Comparison of ENCODE assay signal across 10 cellular contexts in genomic region chr22:42282943-42283287, GRCh38. TPM values are rescaled to one million over a fixed set of nuclear protein-coding genes. Genes with fewer than 3 reads are reported as not detected.
DNase-seq lines count a peak whose midpoint lies in the region; ATAC-seq and TF ChIP-seq lines count a peak whose summit lies in the region.
"Had no signal": no experiment of that assay in that cellular context is flagged by ENCODE, and none has a peak within 500 bp of the region (broad histone marks: within the 10 kb centered on the region; RNA-seq: fewer than 3 reads in every experiment).

No MANE protein-coding gene starts in this region.

- no peak for TF ChIP-seq CTCF in neural progenitor cell (IDR thresholded peaks at IDR 0.05)

- peaks cover 62% of the 10 kb centered on the region for H3K27me3 ChIP-seq in ectodermal cell (ENCODE audit: control insufficient read depth, insufficient read depth, low read length, poor library complexity, severe bottlenecking)
- H3K27me3 ChIP-seq in neural progenitor cell, result peaks cover 95% of the 10 kb centered on the region

- peaks cover 34% of the 10 kb centered on the region for H3F3A ChIP-seq in neural progenitor cell (ENCODE audit: low read depth)

- H3K9me3 ChIP-seq in ectodermal cell (ENCODE audit: control insufficient read depth, low read length) (no peaks in the 10 kb centered on the region), neural progenitor cell (ENCODE audit: low read depth) (no peaks in the 10 kb centered on the region)

- peak overlapping the region; percentile 94 for H3K4me2 ChIP-seq in neural progenitor cell
- H3K4me2 ChIP-seq: KMS-11 had no signal

- WGBS in ectodermal cell, 2 experiments, result 1 to 2% methylated on average over 14 of the region's 14 CpGs

- peaks cover 28% of the 10 kb centered on the region for H3K4me1 Mint-ChIP-seq in stimulated activated naive CD8-positive, alpha-beta T cell treated with anti-CD3 and anti-CD28 coated beads, Interleukin-15, Interleukin-2, amounts not matched to agents 100 ng/mL and 50 ng/mL, for 24 hours (ENCODE audit: low read depth)
- H3K4me1 Mint-ChIP-seq in neural progenitor cell, result peaks cover 57% of the 10 kb centered on the region
- peaks cover 23% of the 10 kb centered on the region for H3K4me1 Mint-ChIP-seq in activated T-helper 2 cell treated with anti-CD3 and anti-CD28 coated beads, Interferon-gamma antibody, Interleukin-2, Interleukin-4, amounts not matched to agents 10 μg/mL and 5 μg/mL and 100 μg/mL, durations not matched to agents 14 hours and 24 hours and 36 hours (ENCODE audit: low read depth)

- no peak for ATAC-seq in stimulated activated naive CD8-positive, alpha-beta T cell treated with anti-CD3 and anti-CD28 coated beads, Interleukin-15, Interleukin-2, amounts not matched to agents 100 U/mL and 50 U/mL, for 24 hours
- no peak for ATAC-seq in GM21526 (IDR thresholded peaks at IDR 0.05; ENCODE audit: low FRiP score, unreplicated experiment)

- H3K36me3 Mint-ChIP-seq in stimulated activated naive CD8-positive, alpha-beta T cell treated with anti-CD3 and anti-CD28 coated beads, Interleukin-15, Interleukin-2, amounts not matched to agents 100 ng/mL and 50 ng/mL, for 24 hours (ENCODE audit: low read depth), result no peaks in the 10 kb centered on the region
- H3K36me3 Mint-ChIP-seq in neural progenitor cell, result no peaks in the 10 kb centered on the region
- H3K36me3 Mint-ChIP-seq in activated T-helper 2 cell treated with anti-CD3 and anti-CD28 coated beads, Interferon-gamma antibody, Interleukin-2, Interleukin-4, amounts not matched to agents 10 μg/mL and 5 μg/mL and 100 μg/mL, durations not matched to agents 14 hours and 24 hours and 36 hours (ENCODE audit: low read depth), result no peaks in the 10 kb centered on the region

- no peaks in the 10 kb centered on the region for H3K9me3 Mint-ChIP-seq in stimulated activated naive CD8-positive, alpha-beta T cell treated with anti-CD3 and anti-CD28 coated beads, Interleukin-15, Interleukin-2, amounts not matched to agents 100 ng/mL and 50 ng/mL, for 24 hours
- no peaks in the 10 kb centered on the region for H3K9me3 Mint-ChIP-seq in neural progenitor cell
- no peaks in the 10 kb centered on the region for H3K9me3 Mint-ChIP-seq in activated T-helper 2 cell treated with anti-CD3 and anti-CD28 coated beads, Interferon-gamma antibody, Interleukin-2, Interleukin-4, amounts not matched to agents 10 μg/mL and 5 μg/mL and 100 μg/mL, durations not matched to agents 14 hours and 24 hours and 36 hours

- no peak overlapping the region for H3K9ac ChIP-seq in neural progenitor cell
- H3K9ac ChIP-seq: KMS-11 had no signal

- H3K4me1 ChIP-seq in ectodermal cell (ENCODE audit: control insufficient read depth, insufficient read depth, low read length) (peaks cover 19% of the 10 kb centered on the region), neural progenitor cell (peaks cover 29% of the 10 kb centered on the region)

- no peaks in the 10 kb centered on the region for H3K79me2 ChIP-seq in neural progenitor cell (ENCODE audit: low read depth)

- peaks cover 10% of the 10 kb centered on the region for H3K27me3 Mint-ChIP-seq in stimulated activated naive CD8-positive, alpha-beta T cell treated with anti-CD3 and anti-CD28 coated beads, Interleukin-15, Interleukin-2, amounts not matched to agents 100 ng/mL and 50 ng/mL, for 24 hours
- H3K27me3 Mint-ChIP-seq in neural progenitor cell (ENCODE audit: insufficient read depth, low read depth), result peaks cover 33% of the 10 kb centered on the region
- peaks cover 18% of the 10 kb centered on the region for H3K27me3 Mint-ChIP-seq in activated T-helper 2 cell treated with anti-CD3 and anti-CD28 coated beads, Interferon-gamma antibody, Interleukin-2, Interleukin-4, amounts not matched to agents 10 μg/mL and 5 μg/mL and 100 μg/mL, durations not matched to agents 14 hours and 24 hours and 36 hours (ENCODE audit: low read depth)

- no peak for DNase-seq in stimulated activated naive CD8-positive, alpha-beta T cell treated with anti-CD3 and anti-CD28 coated beads, Interleukin-15, Interleukin-2, amounts not matched to agents 100 U/mL and 50 U/mL, for 24 hours
- DNase-seq in neural progenitor cell (ENCODE audit: low spot score) (peak; percentile 83), SIG-M5 treated with dmso at 0.1 percent for 504 hours (lab: John Stamatoyannopoulos, UW; ENCODE audit: unreplicated experiment) (no peak), cerebellar cortex (ENCODE audit: low spot score) (no peak)
- no peak for DNase-seq in activated T-helper 2 cell treated with anti-CD3 and anti-CD28 coated beads, Interferon-gamma antibody, Interleukin-2, Interleukin-4, amounts not matched to agents 10 μg/mL and 5 μg/mL and 100 μg/mL, durations not matched to agents 14 hours and 24 hours and 36 hours (ENCODE audit: low spot score)
- DNase-seq: Calu3 had no signal

- H3K4me3 Mint-ChIP-seq in stimulated activated naive CD8-positive, alpha-beta T cell treated with anti-CD3 and anti-CD28 coated beads, Interleukin-15, Interleukin-2, amounts not matched to agents 100 ng/mL and 50 ng/mL, for 24 hours, result peak overlapping the region; percentile 24
- peak overlapping the region; percentile 84 for H3K4me3 Mint-ChIP-seq in neural progenitor cell
- H3K4me3 Mint-ChIP-seq in activated T-helper 2 cell treated with anti-CD3 and anti-CD28 coated beads, Interferon-gamma antibody, Interleukin-2, Interleukin-4, amounts not matched to agents 10 μg/mL and 5 μg/mL and 100 μg/mL, durations not matched to agents 14 hours and 24 hours and 36 hours (ENCODE audit: low read depth), result no peak overlapping the region

- H3K4me3 ChIP-seq in ectodermal cell (ENCODE audit: insufficient read depth, low read depth, low read length) (peak overlapping the region; percentile 29), neural progenitor cell (peak overlapping the region; percentile 54)

- peaks cover 93% of the 10 kb centered on the region for H4K20me1 ChIP-seq in neural progenitor cell (ENCODE audit: low read depth)

- intact Hi-C loops in activated T-helper 2 cell treated with anti-CD3 and anti-CD28 coated beads, Interferon-gamma antibody, Interleukin-2, Interleukin-4, amounts not matched to agents 10 μg/mL and 5 μg/mL and 100 μg/mL, durations not matched to agents 14 hours and 24 hours and 36 hours (cut with micrococcal nuclease), result no loop called here

- H3K36me3 ChIP-seq in ectodermal cell (ENCODE audit: control insufficient read depth, insufficient read depth, low read length), result no peaks in the 10 kb centered on the region
- H3K36me3 ChIP-seq in neural progenitor cell, result no peaks in the 10 kb centered on the region

- H3K27ac Mint-ChIP-seq in stimulated activated naive CD8-positive, alpha-beta T cell treated with anti-CD3 and anti-CD28 coated beads, Interleukin-15, Interleukin-2, amounts not matched to agents 100 ng/mL and 50 ng/mL, for 24 hours, result no peak overlapping the region
- H3K27ac Mint-ChIP-seq in neural progenitor cell, result peak overlapping the region; percentile 74
- no peak overlapping the region for H3K27ac Mint-ChIP-seq in activated T-helper 2 cell treated with anti-CD3 and anti-CD28 coated beads, Interferon-gamma antibody, Interleukin-2, Interleukin-4, amounts not matched to agents 10 μg/mL and 5 μg/mL and 100 μg/mL, durations not matched to agents 14 hours and 24 hours and 36 hours

- H3K27ac ChIP-seq in ectodermal cell (ENCODE audit: insufficient read depth, low read depth, low read length, poor library complexity, severe bottlenecking), result peak overlapping the region; percentile 83
- no peak overlapping the region for H3K27ac ChIP-seq in neural progenitor cell
- H3K27ac ChIP-seq: KMS-11 had no signal

- H2AFZ ChIP-seq in neural progenitor cell (replicated peaks), result no peak overlapping the region

RNA-seq across cellular contexts. Expression of gene TCF20, which starts 12.5 kb away (rescaled TPM):
- 36.7 TPM for polyA plus RNA-seq in ectodermal cell (2013, experiment 1 of 4)
- polyA plus RNA-seq in ectodermal cell (2013, experiment 2 of 4), result 40.7 TPM
- 27.6 TPM for polyA plus RNA-seq in ectodermal cell (2013, experiment 3 of 4)
- polyA plus RNA-seq in ectodermal cell (2013, experiment 4 of 4), result 29.2 TPM
- total RNA-seq in neural progenitor cell (ENCODE audit: low replicate concordance), result 53.7 and 67.4 TPM in 2 replicates
- 70.5 and 74.3 TPM in 2 replicates for total RNA-seq in activated T-helper 2 cell treated with anti-CD3 and anti-CD28 coated beads, Interferon-gamma antibody, Interleukin-2, Interleukin-4, amounts not matched to agents 10 μg/mL and 5 μg/mL and 100 μg/mL, durations not matched to agents 14 hours and 24 hours and 36 hours
